ENCODE assay signal across 27 cellular contexts in the genomic region with DNA sequence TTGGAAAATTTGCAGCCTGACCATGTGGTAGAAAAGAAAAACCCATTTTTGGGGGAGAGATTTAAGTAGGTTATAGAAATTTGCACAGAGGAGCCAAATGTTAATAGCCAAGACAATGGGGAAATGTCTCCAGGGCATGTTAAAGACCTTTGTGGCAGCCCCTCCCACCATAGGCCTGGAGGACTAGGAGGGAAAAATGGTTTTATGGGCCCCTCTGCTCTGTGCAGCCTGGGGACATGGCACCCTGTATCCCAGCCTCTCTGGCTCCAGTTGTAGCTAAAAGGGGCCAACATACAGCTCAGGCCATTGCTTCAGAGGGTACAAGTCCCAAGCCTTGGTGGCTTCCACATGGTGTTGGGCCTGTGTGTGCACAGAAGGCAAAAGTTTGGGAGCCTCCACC.
"Had no signal": no experiment of that assay in that cellular context is flagged by ENCODE, and none has a peak within 500 bp of the region (broad histone marks: within the 10 kb centered on the region; RNA-seq: fewer than 3 reads in every experiment).

No MANE protein-coding gene starts in this region.

- H3K9me3 ChIP-seq: testis, thyroid gland, upper lobe of right lung, uterus, vagina had no signal

- FAIRE-seq: urothelium cell line had no signal

- ATAC-seq: stimulated activated effector memory CD8-positive, alpha-beta T cell treated with anti-CD3 and anti-CD28 coated beads, Interleukin-12 subunit alpha, Interleukin-12 subunit beta, amount 100 ng/mL, for 72 hours; stimulated activated memory B cell treated with anti-CD40 and anti-IgM and Interleukin-4, amounts not matched to agents 10 μg/mL and 1 μg/mL and 100 μg/mL, for 72 hours; stimulated activated naive B cell treated with anti-CD40 and anti-IgM and Interleukin-4, amounts not matched to agents 10 μg/mL and 1 μg/mL and 100 μg/mL, for 72 hours; stimulated activated naive CD8-positive, alpha-beta T cell treated with anti-CD3 and anti-CD28 coated beads, Interleukin-15, amount 100 ng/mL, for 72 hours; stimulated activated naive CD8-positive, alpha-beta T cell treated with anti-CD3 and anti-CD28 coated beads, Interleukin-15, Interleukin-2, amounts not matched to agents 100 U/mL and 50 U/mL, for 24 hours; upper lobe of right lung had no signal

- H3K4me3 ChIP-seq: stomach, suprapubic skin, testis, thoracic aorta, thyroid gland, tibial artery, tibial nerve, transverse colon, upper lobe of left lung, upper lobe of right lung, uterus, vagina had no signal

- H3K36me3 ChIP-seq: suprapubic skin, thoracic aorta, thyroid gland, tibial artery, transverse colon, upper lobe of left lung, upper lobe of right lung, uterus, vagina had no signal

- H3K4me1 ChIP-seq: stomach, suprapubic skin, testis, thyroid gland, tibial artery, tibial nerve, transverse colon, upper lobe of left lung, upper lobe of right lung, uterus, vagina had no signal

- DNase-seq: stimulated activated CD4-positive, alpha-beta T cell treated with anti-CD3 and anti-CD28 coated beads, Interleukin-2, amount 100 ng/mL, for 48 hours; stimulated activated CD4-positive, alpha-beta T cell treated with anti-CD3 and anti-CD28 coated beads, Interleukin-4, amount 100 ng/mL, for 1 hour; stimulated activated CD4-positive, alpha-beta T cell treated with anti-CD3 and anti-CD28 coated beads, Interleukin-4, amount 100 ng/mL, for 24 hours; stimulated activated CD4-positive, alpha-beta T cell treated with anti-CD3 and anti-CD28 coated beads, Interleukin-4, amount 100 ng/mL, for 4 hours; stimulated activated CD8-positive, alpha-beta memory T cell treated with anti-CD3 and anti-CD28 coated beads, Interleukin-4, amount 100 ng/mL, for 48 hours; stimulated activated naive B cell treated with anti-CD40 and anti-IgM and Interleukin-4, amounts not matched to agents 10 μg/mL and 1 μg/mL and 100 μg/mL, for 72 hours; stimulated activated naive CD4-positive, alpha-beta T cell; stimulated activated naive CD4-positive, alpha-beta T cell treated with Interleukin-2 at 50 U/mL for 16 hours; stimulated activated naive CD8-positive, alpha-beta T cell treated with anti-CD3 and anti-CD28 coated beads, Interleukin-15, amount 100 ng/mL, for 72 hours; stimulated activated naive CD8-positive, alpha-beta T cell treated with anti-CD3 and anti-CD28 coated beads, Interleukin-15, Interleukin-2, amounts not matched to agents 100 U/mL and 50 U/mL, for 24 hours; stomach; substantia nigra; testis; thyroid gland; tibial artery; transverse colon; trophoblast cell; upper lobe of left lung; upper lobe of right lung; uterus had no signal

- H3K27ac ChIP-seq: stomach, suprapubic skin, testis, thoracic aorta, thyroid gland, tibial artery, tibial nerve, transverse colon, upper lobe of left lung, upper lobe of right lung, uterus, vagina had no signal
